ENCODE assay signal across 34 cellular contexts in the genomic region with DNA sequence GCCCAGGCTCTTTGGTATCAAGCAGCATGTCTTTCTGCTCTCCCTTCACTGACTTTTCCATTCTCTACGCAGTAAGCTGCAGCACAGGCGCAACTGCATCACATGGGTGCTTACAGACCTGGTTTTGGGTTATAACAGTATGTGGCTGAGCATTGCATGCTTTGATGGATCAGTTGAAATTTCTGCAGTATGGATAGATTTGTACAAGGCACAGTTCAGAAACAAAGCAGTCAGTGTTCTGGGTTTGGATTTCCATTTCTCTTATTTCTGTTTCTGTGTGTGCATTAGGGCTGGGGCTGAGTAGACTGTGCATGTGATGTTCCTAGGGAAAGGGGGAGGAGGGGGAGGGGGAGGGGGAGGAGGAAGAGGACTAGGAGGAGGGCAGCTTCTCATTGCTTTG. TPM values are rescaled to one million over a fixed set of nuclear protein-coding genes. Genes with fewer than 3 reads are reported as not detected.
"Had no signal": no experiment of that assay in that cellular context is flagged by ENCODE, and none has a peak within 500 bp of the region (broad histone marks: within the 10 kb centered on the region; RNA-seq: fewer than 3 reads in every experiment).

No MANE protein-coding gene starts in this region.

- H3K4me3 ChIP-seq: adrenal gland, body of pancreas, breast epithelium had no signal

- DNase-seq: activated B cell treated with CpG ODN at 0.5 μM for 24 hours; activated CD4-positive, alpha-beta memory T cell treated with anti-CD3 and anti-CD28 coated beads for 36 hours; activated CD4-positive, alpha-beta T cell treated with anti-CD3 and anti-CD28 coated beads for 4 hours; activated CD4-positive, alpha-beta T cell treated with anti-CD3 and anti-CD28 coated beads, Interleukin-2, amount 10 ng/mL, durations not matched to agents 24 days and 14 days; activated CD4-positive, alpha-beta T cell treated with anti-CD3 and anti-CD28 coated beads, Interleukin-2, amount 50 U/mL, for 1 hour; activated CD4-positive, alpha-beta T cell treated with anti-CD3 and anti-CD28 coated beads, Interleukin-2, amount 50 U/mL, for 4 hours; activated CD4-positive, CD25-positive, alpha-beta regulatory T cell treated with anti-CD3 and anti-CD28 coated beads, Interleukin-2, amount 50 U/mL, for 72 hours; activated CD8-positive, alpha-beta memory T cell treated with anti-CD3 and anti-CD28 coated beads, Interleukin-2, amount 50 U/mL, for 4 hours; activated CD8-positive, alpha-beta T cell treated with anti-CD3 and anti-CD28 coated beads for 36 hours; activated effector memory CD4-positive, alpha-beta T cell treated with anti-CD3 and anti-CD28 coated beads, Interleukin-2, amount 50 U/mL, for 16 hours; activated gamma-delta T cell treated with Interleukin-2 at 50 U/mL for 16 hours; activated naive CD4-positive, alpha-beta T cell; activated naive CD4-positive, alpha-beta T cell treated with anti-CD3 and anti-CD28 coated beads for 36 hours; activated naive CD4-positive, alpha-beta T cell treated with anti-CD3 and anti-CD28 coated beads, Interleukin-2, amount 50 U/mL, for 16 hours; activated naive CD8-positive, alpha-beta T cell treated with anti-CD3 and anti-CD28 coated beads for 36 hours; activated T-cell treated with anti-CD3 and anti-CD28 coated beads for 4 hours; activated T-cell treated with anti-CD3 and anti-CD28 coated beads, Interleukin-2, amount 50 U/mL, for 1 hour; activated T-cell treated with anti-CD3 and anti-CD28 coated beads, Interleukin-2, amount 50 U/mL, for 4 hours; activated T-cell treated with anti-CD3 and anti-CD28 coated beads, Interleukin-2, amount 50 U/mL, for 72 hours; adrenal gland; amniotic stem cell; aorta; body of pancreas; brain microvascular endothelial cell; central memory CD4-positive, alpha-beta T cell; T-helper 2 cell; T-helper 9 cell had no signal

- H3K36me3 ChIP-seq: adrenal gland, brain microvascular endothelial cell, breast epithelium had no signal

- H3K9me3 ChIP-seq: adrenal gland had no signal

- H3K27ac ChIP-seq: body of pancreas, brain microvascular endothelial cell, breast epithelium, VCaP had no signal

RNA-seq across cellular contexts. Expression of a gene that starts 4.5 kb away (rescaled TPM):
- total RNA-seq: activated B cell treated with CpG ODN at 0.5 μM for 24 hours; activated CD4-positive, alpha-beta memory T cell treated with anti-CD3 and anti-CD28 coated beads for 36 hours; activated CD4-positive, alpha-beta T cell treated with anti-CD3 and anti-CD28 coated beads, Interleukin-2, amount 10 ng/mL, durations not matched to agents 24 days and 14 days; activated CD8-positive, alpha-beta memory T cell treated with anti-CD3 and anti-CD28 coated beads for 36 hours; activated CD8-positive, alpha-beta T cell treated with anti-CD3 and anti-CD28 coated beads for 36 hours; activated naive CD4-positive, alpha-beta T cell treated with anti-CD3 and anti-CD28 coated beads, Interleukin-2, amount 50 U/mL, for 72 hours; activated naive CD8-positive, alpha-beta T cell treated with anti-CD3 and anti-CD28 coated beads for 36 hours; activated T-cell treated with anti-CD3 and anti-CD28 coated beads, Interleukin-2, amount 50 U/mL, for 4 hours; activated T-cell treated with anti-CD3 and anti-CD28 coated beads, Interleukin-2, amount 50 U/mL, for 72 hours; activated T-helper 1 cell treated with anti-CD3 and anti-CD28 coated beads, Interleukin-12 subunit alpha, Interleukin-12 subunit beta, Interleukin-2, Interleukin-4 antibody, amounts not matched to agents 30 ng/mL and 10 ng/mL and 1 ng/mL, durations not matched to agents 14 hours and 24 hours and 36 hours; activated T-helper 17 cell treated with anti-CD3 and anti-CD28 coated beads, Interleukin-2, amount 50 U/mL, for 72 hours; aorta; astrocyte; breast epithelium had no signal
- polyA plus RNA-seq: aorta had no signal
